1 cellular context compared by ENCODE assay signal in genomic region chr12:64181504-64182291, GRCh38.
TF ChIP-seq lines count a peak whose summit lies in the region.

No MANE protein-coding gene starts in this region.

TF ChIP-seq in GM23338, 12 proteins besides CTCF, POLR2A, EP300 and RAD21 (continued from another document):
- TF ChIP-seq, protein P1, sequence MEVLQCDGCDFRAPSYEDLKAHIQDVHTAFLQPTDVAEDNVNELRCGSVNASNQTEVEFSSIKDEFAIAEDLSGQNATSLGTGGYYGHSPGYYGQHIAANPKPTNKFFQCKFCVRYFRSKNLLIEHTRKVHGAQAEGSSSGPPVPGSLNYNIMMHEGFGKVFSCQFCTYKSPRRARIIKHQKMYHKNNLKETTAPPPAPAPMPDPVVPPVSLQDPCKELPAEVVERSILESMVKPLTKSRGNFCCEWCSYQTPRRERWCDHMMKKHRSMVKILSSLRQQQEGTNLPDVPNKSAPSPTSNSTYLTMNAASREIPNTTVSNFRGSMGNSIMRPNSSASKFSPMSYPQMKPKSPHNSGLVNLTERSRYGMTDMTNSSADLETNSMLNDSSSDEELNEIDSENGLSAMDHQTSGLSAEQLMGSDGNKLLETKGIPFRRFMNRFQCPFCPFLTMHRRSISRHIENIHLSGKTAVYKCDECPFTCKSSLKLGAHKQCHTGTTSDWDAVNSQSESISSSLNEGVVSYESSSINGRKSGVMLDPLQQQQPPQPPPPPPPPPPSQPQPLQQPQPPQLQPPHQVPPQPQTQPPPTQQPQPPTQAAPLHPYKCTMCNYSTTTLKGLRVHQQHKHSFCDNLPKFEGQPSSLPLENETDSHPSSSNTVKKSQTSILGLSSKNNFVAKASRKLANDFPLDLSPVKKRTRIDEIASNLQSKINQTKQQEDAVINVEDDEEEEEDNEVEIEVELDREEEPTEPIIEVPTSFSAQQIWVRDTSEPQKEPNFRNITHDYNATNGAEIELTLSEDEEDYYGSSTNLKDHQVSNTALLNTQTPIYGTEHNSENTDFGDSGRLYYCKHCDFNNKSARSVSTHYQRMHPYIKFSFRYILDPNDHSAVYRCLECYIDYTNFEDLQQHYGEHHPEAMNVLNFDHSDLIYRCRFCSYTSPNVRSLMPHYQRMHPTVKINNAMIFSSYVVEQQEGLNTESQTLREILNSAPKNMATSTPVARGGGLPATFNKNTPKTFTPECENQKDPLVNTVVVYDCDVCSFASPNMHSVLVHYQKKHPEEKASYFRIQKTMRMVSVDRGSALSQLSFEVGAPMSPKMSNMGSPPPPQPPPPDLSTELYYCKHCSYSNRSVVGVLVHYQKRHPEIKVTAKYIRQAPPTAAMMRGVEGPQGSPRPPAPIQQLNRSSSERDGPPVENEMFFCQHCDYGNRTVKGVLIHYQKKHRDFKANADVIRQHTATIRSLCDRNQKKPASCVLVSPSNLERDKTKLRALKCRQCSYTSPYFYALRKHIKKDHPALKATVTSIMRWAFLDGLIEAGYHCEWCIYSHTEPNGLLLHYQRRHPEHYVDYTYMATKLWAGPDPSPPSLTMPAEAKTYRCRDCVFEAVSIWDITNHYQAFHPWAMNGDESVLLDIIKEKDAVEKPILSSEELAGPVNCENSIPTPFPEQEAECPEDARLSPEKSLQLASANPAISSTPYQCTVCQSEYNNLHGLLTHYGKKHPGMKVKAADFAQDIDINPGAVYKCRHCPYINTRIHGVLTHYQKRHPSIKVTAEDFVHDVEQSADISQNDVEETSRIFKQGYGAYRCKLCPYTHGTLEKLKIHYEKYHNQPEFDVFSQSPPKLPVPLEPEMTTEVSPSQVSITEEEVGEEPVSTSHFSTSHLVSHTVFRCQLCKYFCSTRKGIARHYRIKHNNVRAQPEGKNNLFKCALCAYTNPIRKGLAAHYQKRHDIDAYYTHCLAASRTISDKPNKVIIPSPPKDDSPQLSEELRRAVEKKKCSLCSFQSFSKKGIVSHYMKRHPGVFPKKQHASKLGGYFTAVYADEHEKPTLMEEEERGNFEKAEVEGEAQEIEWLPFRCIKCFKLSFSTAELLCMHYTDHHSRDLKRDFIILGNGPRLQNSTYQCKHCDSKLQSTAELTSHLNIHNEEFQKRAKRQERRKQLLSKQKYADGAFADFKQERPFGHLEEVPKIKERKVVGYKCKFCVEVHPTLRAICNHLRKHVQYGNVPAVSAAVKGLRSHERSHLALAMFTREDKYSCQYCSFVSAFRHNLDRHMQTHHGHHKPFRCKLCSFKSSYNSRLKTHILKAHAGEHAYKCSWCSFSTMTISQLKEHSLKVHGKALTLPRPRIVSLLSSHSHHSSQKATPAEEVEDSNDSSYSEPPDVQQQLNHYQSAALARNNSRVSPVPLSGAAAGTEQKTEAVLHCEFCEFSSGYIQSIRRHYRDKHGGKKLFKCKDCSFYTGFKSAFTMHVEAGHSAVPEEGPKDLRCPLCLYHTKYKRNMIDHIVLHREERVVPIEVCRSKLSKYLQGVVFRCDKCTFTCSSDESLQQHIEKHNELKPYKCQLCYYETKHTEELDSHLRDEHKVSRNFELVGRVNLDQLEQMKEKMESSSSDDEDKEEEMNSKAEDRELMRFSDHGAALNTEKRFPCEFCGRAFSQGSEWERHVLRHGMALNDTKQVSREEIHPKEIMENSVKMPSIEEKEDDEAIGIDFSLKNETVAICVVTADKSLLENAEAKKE (CRISPR knock-in tag; IDR thresholded peaks at IDR 0.05): no peak
- TF ChIP-seq ZNF331 (CRISPR knock-in tag; IDR thresholded peaks at IDR 0.05; ENCODE audit: low read depth): no peak
- TF ChIP-seq, protein P2, sequence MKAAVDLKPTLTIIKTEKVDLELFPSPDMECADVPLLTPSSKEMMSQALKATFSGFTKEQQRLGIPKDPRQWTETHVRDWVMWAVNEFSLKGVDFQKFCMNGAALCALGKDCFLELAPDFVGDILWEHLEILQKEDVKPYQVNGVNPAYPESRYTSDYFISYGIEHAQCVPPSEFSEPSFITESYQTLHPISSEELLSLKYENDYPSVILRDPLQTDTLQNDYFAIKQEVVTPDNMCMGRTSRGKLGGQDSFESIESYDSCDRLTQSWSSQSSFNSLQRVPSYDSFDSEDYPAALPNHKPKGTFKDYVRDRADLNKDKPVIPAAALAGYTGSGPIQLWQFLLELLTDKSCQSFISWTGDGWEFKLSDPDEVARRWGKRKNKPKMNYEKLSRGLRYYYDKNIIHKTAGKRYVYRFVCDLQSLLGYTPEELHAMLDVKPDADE (IDR thresholded peaks at IDR 0.05): no peak
- no peak for TF ChIP-seq JUNB (IDR thresholded peaks at IDR 0.05; ENCODE audit: unreplicated experiment)
- no peak for TF ChIP-seq CREB1 (CRISPR knock-in tag; IDR thresholded peaks at IDR 0.05; ENCODE audit: low read depth)
- no peak for TF ChIP-seq STAT1 (IDR thresholded peaks at IDR 0.05; ENCODE audit: unreplicated experiment)
- no peak for TF ChIP-seq POLR2AphosphoS5 (IDR thresholded peaks at IDR 0.05; ENCODE audit: low read depth)
- no peak for TF ChIP-seq EZH2phosphoT487 (IDR thresholded peaks at IDR 0.05; ENCODE audit: unreplicated experiment)
- no peak for TF ChIP-seq EZH2 (IDR thresholded peaks at IDR 0.05; ENCODE audit: low read depth, unreplicated experiment)
